2 cellular contexts compared by ENCODE assay signal in genomic region chr3:169112153-169112892, GRCh38.
TF ChIP-seq lines count a peak whose summit lies in the region.

No MANE protein-coding gene starts in this region.

TF ChIP-seq in HCT116, 20 proteins besides CTCF, POLR2A, EP300 and RAD21 (continued from another document):
- TF ChIP-seq REST (IDR thresholded peaks at IDR 0.05; ENCODE audit: low read depth) (no peak), ZFX (IDR thresholded peaks at IDR 0.05) (no peak), CEBPB (IDR thresholded peaks at IDR 0.05; ENCODE audit: low read depth) (0 out of 2 replicates have a peak, but pooled peaks have one; percentile 44), EGR1 (IDR thresholded peaks at IDR 0.05; ENCODE audit: low read depth) (no peak), JUND (IDR thresholded peaks at IDR 0.05) (no peak), ZNF274 (IDR thresholded peaks at IDR 0.05; ENCODE audit: low read depth, low read length) (no peak)

TF ChIP-seq in SK-N-SH, 30 proteins besides CTCF, POLR2A, EP300 and RAD21 (continued from another document):
- peak; percentile 94 for TF ChIP-seq TEAD4 (IDR thresholded peaks at IDR 0.05; ENCODE audit: borderline replicate concordance, insufficient read depth)
- TF ChIP-seq FOXM1 (IDR thresholded peaks at IDR 0.05; ENCODE audit: low read depth): peak; percentile 84
- TF ChIP-seq RXRA (IDR thresholded peaks at IDR 0.05; ENCODE audit: borderline replicate concordance, low read depth): 0 out of 2 replicates have a peak, but pooled peaks have one; percentile 62
- TF ChIP-seq GABPA (IDR thresholded peaks at IDR 0.05; ENCODE audit: low read depth): 0 out of 2 replicates have a peak, but pooled peaks have one; percentile 20
- TF ChIP-seq, protein P1, sequence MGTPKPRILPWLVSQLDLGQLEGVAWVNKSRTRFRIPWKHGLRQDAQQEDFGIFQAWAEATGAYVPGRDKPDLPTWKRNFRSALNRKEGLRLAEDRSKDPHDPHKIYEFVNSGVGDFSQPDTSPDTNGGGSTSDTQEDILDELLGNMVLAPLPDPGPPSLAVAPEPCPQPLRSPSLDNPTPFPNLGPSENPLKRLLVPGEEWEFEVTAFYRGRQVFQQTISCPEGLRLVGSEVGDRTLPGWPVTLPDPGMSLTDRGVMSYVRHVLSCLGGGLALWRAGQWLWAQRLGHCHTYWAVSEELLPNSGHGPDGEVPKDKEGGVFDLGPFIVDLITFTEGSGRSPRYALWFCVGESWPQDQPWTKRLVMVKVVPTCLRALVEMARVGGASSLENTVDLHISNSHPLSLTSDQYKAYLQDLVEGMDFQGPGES (IDR thresholded peaks at IDR 0.05; ENCODE audit: low read depth, low read length): no peak
- TF ChIP-seq FOXJ3 (CRISPR knock-in tag; IDR thresholded peaks at IDR 0.05): no peak
- TF ChIP-seq MAX (IDR thresholded peaks at IDR 0.05; ENCODE audit: low read depth): no peak
- peak; percentile 83 for TF ChIP-seq PBX3 (IDR thresholded peaks at IDR 0.05)
TF ChIP-seq in SK-N-SH: peak in this region for 11.
